In the genomic region with DNA sequence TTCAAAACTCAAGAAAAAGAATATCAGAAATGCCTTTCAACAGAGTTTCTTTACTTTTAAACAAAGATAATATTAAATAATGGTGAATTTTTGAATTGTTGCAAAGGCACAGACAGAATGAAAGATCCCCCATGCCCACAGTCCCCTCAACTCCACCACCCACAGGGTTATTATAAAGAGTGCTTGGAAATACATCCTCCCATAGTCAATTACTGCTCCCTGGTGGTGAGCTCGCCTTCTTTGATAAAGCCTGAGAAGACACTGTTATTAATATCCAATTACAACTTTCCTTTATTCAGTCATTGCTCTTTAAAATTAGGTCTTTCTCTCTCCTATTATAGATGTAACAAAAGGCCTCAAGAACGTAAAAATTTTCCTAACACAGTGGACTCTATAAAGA, we compare ENCODE assay signal across 16 cellular contexts.
A peak's percentile ranks its signal among the peaks of the same experiment; 100 is the strongest.
DNase-seq lines count a peak whose midpoint lies in the region; ATAC-seq and TF ChIP-seq lines count a peak whose summit lies in the region.
"Had no signal": no experiment of that assay in that cellular context is flagged by ENCODE, and none has a peak within 500 bp of the region (broad histone marks: within the 10 kb centered on the region; RNA-seq: fewer than 3 reads in every experiment).

No MANE protein-coding gene starts in this region.

- no peaks in the 10 kb centered on the region for H4K20me1 ChIP-seq in smooth muscle cell (ENCODE audit: low read depth)

- intact Hi-C loops in testis (cut with DNase I; ENCODE audit: low total_unique reads) = no loop called here

- no peak overlapping the region for H3K27ac ChIP-seq in RWPE2 (ENCODE audit: poor library complexity, severe bottlenecking)
- no peak overlapping the region for H3K27ac ChIP-seq in smooth muscle cell (ENCODE audit: low read depth)
- no peak overlapping the region for H3K27ac ChIP-seq in testis

- WGBS in smooth muscle cell (ENCODE audit: low lambda C conversion rate) = 80% methylated on average over 2 of the region's 2 CpGs
- 75 to 86% methylated on average over 2 of the region's 2 CpGs for WGBS in testis, 2 donors

- H3K27me3 ChIP-seq in RWPE2 (ENCODE audit: insufficient read depth, poor library complexity, severe bottlenecking) (no peaks in the 10 kb centered on the region), smooth muscle cell (ENCODE audit: low read depth) (no peaks in the 10 kb centered on the region), testis (no peaks in the 10 kb centered on the region)

- H3K4me3 ChIP-seq in RWPE2 (ENCODE audit: severe bottlenecking) = no peak overlapping the region
- H3K4me3 ChIP-seq in fibroblast of mammary gland (ENCODE audit: control insufficient read depth, low read depth, low read length) = no peak overlapping the region
- H3K4me3 ChIP-seq in smooth muscle cell = no peak overlapping the region
- no peak overlapping the region for H3K4me3 ChIP-seq in testis

- DNase-seq in NCI-H82 (lab: John Stamatoyannopoulos, UW) = peak; percentile 39
- no peak for DNase-seq in NCI-H82 treated with DMSO at 0.1 percent for 48 hours (lab: John Stamatoyannopoulos, UW; ENCODE audit: unreplicated experiment)
- DNase-seq in RWPE2 (ENCODE audit: low spot score) = no peak
- peak; percentile 63 for DNase-seq in fibroblast of mammary gland (ENCODE audit: low read depth)
- no peak for DNase-seq in smooth muscle cell (lab: John Stamatoyannopoulos, UW; ENCODE audit: unreplicated experiment)
- no peak for DNase-seq in testis
- no peak for DNase-seq in midbrain (lab: John Stamatoyannopoulos, UW)
- DNase-seq: activated CD4-positive, alpha-beta T cell treated with anti-CD3 and anti-CD28 coated beads for 48 hours; activated T-cell treated with anti-CD3 and anti-CD28 coated beads, Interleukin-2, amount 50 U/mL, for 24 hours; COR-L47; dermis blood vessel endothelial cell; GOT3; NCI-H2029; T-helper 2 cell had no signal

- no peaks in the 10 kb centered on the region for H3K79me2 ChIP-seq in smooth muscle cell (ENCODE audit: low read depth)

- ATAC-seq in RWPE2 (ENCODE audit: low read depth) (0 out of 3 replicates have a peak, but pooled peaks have one; percentile 42), GM18505 (IDR thresholded peaks at IDR 0.05; ENCODE audit: unreplicated experiment) (no peak)
- ATAC-seq: Panc1 had no signal

- no peak overlapping the region for H2AFZ ChIP-seq in smooth muscle cell (ENCODE audit: low read depth)

- H3F3A ChIP-seq in smooth muscle cell (ENCODE audit: low read depth) = no peaks in the 10 kb centered on the region

- H3K36me3 ChIP-seq in RWPE2 (ENCODE audit: low read depth) (no peaks in the 10 kb centered on the region), smooth muscle cell (ENCODE audit: low read depth) (no peaks in the 10 kb centered on the region), testis (ENCODE audit: low read depth, missing control alignments) (no peaks in the 10 kb centered on the region)

- no peaks in the 10 kb centered on the region for H3K9me3 ChIP-seq in RWPE2 (ENCODE audit: severe bottlenecking)
- H3K9me3 ChIP-seq in smooth muscle cell (replicated peaks; ENCODE audit: low read depth) = no peaks in the 10 kb centered on the region
- H3K9me3 ChIP-seq in testis = no peaks in the 10 kb centered on the region

- TF ChIP-seq CTCF in RWPE2 (IDR thresholded peaks at IDR 0.05; ENCODE audit: poor library complexity, severe bottlenecking) (peak; percentile 43), fibroblast of mammary gland (conservative IDR thresholded peaks at IDR 0.05; ENCODE audit: control insufficient read depth, insufficient read depth, low read depth, low read length) (peak; percentile 53), smooth muscle cell (IDR thresholded peaks at IDR 0.05; ENCODE audit: borderline replicate concordance, insufficient read depth, poor library complexity, severe bottlenecking) (peak; percentile 43), testis (IDR thresholded peaks at IDR 0.05) (no peak)

- no peak overlapping the region for H3K4me2 ChIP-seq in smooth muscle cell

- TF ChIP-seq POLR2A in GM18505 (IDR thresholded peaks at IDR 0.05; ENCODE audit: borderline replicate concordance, extremely low read depth, insufficient read depth, insufficient read length) (no peak), testis (IDR thresholded peaks at IDR 0.05) (no peak)

- no peak overlapping the region for H3K9ac ChIP-seq in smooth muscle cell (ENCODE audit: low read depth)

- H3K4me1 ChIP-seq in RWPE2 (ENCODE audit: insufficient read depth, poor library complexity, severe bottlenecking) (no peaks in the 10 kb centered on the region), smooth muscle cell (ENCODE audit: low read depth) (no peaks in the 10 kb centered on the region), testis (no peaks in the 10 kb centered on the region)

Comparison
In these comparisons a context has a peak if more than half of its experiments do, and no peak if none do; other contexts are left out.
1. DNase-seq: peak in NCI-H82 (single experiment) and fibroblast of mammary gland (single experiment); none in NCI-H82 treated with DMSO at 0.1 percent for 48 hours (single experiment), RWPE2 (single experiment), smooth muscle cell (single experiment), testis (single experiment) and midbrain (single experiment).
2. CTCF ChIP-seq: peak in RWPE2 (single experiment), fibroblast of mammary gland (single experiment) and smooth muscle cell (single experiment); none in testis (0 of 3).